ENCODE assay signal across 20 cellular contexts in genomic region chr5:179121667-179122111, GRCh38.
"Had no signal": no experiment of that assay in that cellular context is flagged by ENCODE, and none has a peak within 500 bp of the region (broad histone marks: within the 10 kb centered on the region; RNA-seq: fewer than 3 reads in every experiment).

No MANE protein-coding gene starts in this region.

- H3K4me1 Mint-ChIP-seq: activated CD4-positive, alpha-beta T cell treated with anti-CD3 and anti-CD28 coated beads, Interleukin-2, amount 10 ng/mL, durations not matched to agents 7 days and 5 days; activated naive CD8-positive, alpha-beta T cell treated with anti-CD3 and anti-CD28 coated beads, Interleukin-2, amount 10 ng/mL, durations not matched to agents 7 days and 5 days; naive thymus-derived CD4-positive, alpha-beta T cell; neural crest cell had no signal

- H3K9me3 ChIP-seq: prostate gland, thyroid gland, upper lobe of right lung had no signal

- H3K36me3 ChIP-seq: breast epithelium, prostate gland, thyroid gland, upper lobe of right lung, WERI-Rb-1 had no signal

- H3K4me3 Mint-ChIP-seq: activated CD4-positive, alpha-beta T cell treated with anti-CD3 and anti-CD28 coated beads, Interleukin-2, amount 10 ng/mL, durations not matched to agents 7 days and 5 days; activated naive CD4-positive, alpha-beta T cell treated with anti-CD3 and anti-CD28 coated beads for 36 hours; activated naive CD8-positive, alpha-beta T cell treated with anti-CD3 and anti-CD28 coated beads, Interleukin-2, amount 10 ng/mL, durations not matched to agents 7 days and 5 days; activated T-cell treated with anti-CD3 and anti-CD28 coated beads, Interleukin-2, amount 50 U/mL, for 4 hours; naive thymus-derived CD4-positive, alpha-beta T cell; neural crest cell had no signal

- H3K27me3 ChIP-seq: breast epithelium, spleen, thyroid gland, upper lobe of right lung had no signal

- H3K4me1 ChIP-seq: breast epithelium, left ventricle myocardium inferior, prostate gland, spleen, thyroid gland, upper lobe of right lung had no signal

- H3K36me3 Mint-ChIP-seq: activated naive CD8-positive, alpha-beta T cell treated with anti-CD3 and anti-CD28 coated beads, Interleukin-2, amount 10 ng/mL, durations not matched to agents 7 days and 5 days had no signal

- H3K4me3 ChIP-seq: breast epithelium, left ventricle myocardium inferior, prostate gland, spleen, thyroid gland, upper lobe of right lung had no signal

- H3K27ac ChIP-seq: breast epithelium, left ventricle myocardium inferior, prostate gland, spleen, thyroid gland, upper lobe of right lung, WERI-Rb-1 had no signal

- DNase-seq: activated CD4-positive, alpha-beta T cell treated with anti-CD3 and anti-CD28 coated beads, Interleukin-2, amount 10 ng/mL, durations not matched to agents 7 days and 5 days; activated CD4-positive, CD25-positive, alpha-beta regulatory T cell treated with anti-CD3 and anti-CD28 coated beads, Interleukin-2, amount 50 U/mL, for 72 hours; activated naive CD4-positive, alpha-beta T cell treated with anti-CD3 and anti-CD28 coated beads for 36 hours; activated naive CD8-positive, alpha-beta T cell treated with anti-CD3 and anti-CD28 coated beads, Interleukin-2, amount 10 ng/mL, durations not matched to agents 7 days and 5 days; activated T-cell treated with anti-CD3 and anti-CD28 coated beads, Interleukin-2, amount 50 U/mL, for 4 hours; amniotic stem cell; cortex of kidney; left ventricle myocardium inferior; mesenchymal stem cell; stimulated activated CD4-positive, alpha-beta T cell treated with anti-CD3 and anti-CD28 coated beads, Interleukin-4, amount 100 ng/mL, for 24 hours; stimulated activated naive CD4-positive, alpha-beta T cell treated with Interleukin-2 at 50 U/mL for 16 hours; thyroid gland; WERI-Rb-1 had no signal

- H3K27me3 Mint-ChIP-seq: activated CD4-positive, alpha-beta T cell treated with anti-CD3 and anti-CD28 coated beads, Interleukin-2, amount 10 ng/mL, durations not matched to agents 7 days and 5 days; activated naive CD8-positive, alpha-beta T cell treated with anti-CD3 and anti-CD28 coated beads, Interleukin-2, amount 10 ng/mL, durations not matched to agents 7 days and 5 days had no signal

- H3K9me3 Mint-ChIP-seq: activated naive CD4-positive, alpha-beta T cell treated with anti-CD3 and anti-CD28 coated beads for 36 hours had no signal

- H3K27ac Mint-ChIP-seq: activated CD4-positive, alpha-beta T cell treated with anti-CD3 and anti-CD28 coated beads, Interleukin-2, amount 10 ng/mL, durations not matched to agents 7 days and 5 days; activated naive CD4-positive, alpha-beta T cell treated with anti-CD3 and anti-CD28 coated beads for 36 hours; activated naive CD8-positive, alpha-beta T cell treated with anti-CD3 and anti-CD28 coated beads, Interleukin-2, amount 10 ng/mL, durations not matched to agents 7 days and 5 days; activated T-helper 2 cell treated with anti-CD3 and anti-CD28 coated beads, Interferon-gamma antibody, Interleukin-2, Interleukin-4, amounts not matched to agents 10 μg/mL and 5 μg/mL and 100 μg/mL, durations not matched to agents 14 hours and 24 hours and 36 hours; naive thymus-derived CD4-positive, alpha-beta T cell had no signal
